ENCODE assay signal across 19 cellular contexts in genomic region chr9:37297592-37297991, GRCh38.
DNase-seq lines count a peak whose midpoint lies in the region; ATAC-seq and TF ChIP-seq lines count a peak whose summit lies in the region.
"Had no signal": no experiment of that assay in that cellular context is flagged by ENCODE, and none has a peak within 500 bp of the region (broad histone marks: within the 10 kb centered on the region; RNA-seq: fewer than 3 reads in every experiment).

No MANE protein-coding gene starts in this region.

- intact Hi-C loops in activated B cell treated with CpG ODN at 0.5 μM for 24 hours (cut with micrococcal nuclease) (no loop called here), sigmoid colon (cut with DNase I) (no loop called here)

- CTCF ChIA-PET in activated B cell treated with CpG ODN at 0.5 μM for 24 hours (lab: Charles Lee): interaction anchor here (0.8 to 1.4 kb wide), 5 partner anchors 11 to 265 kb away, joined by 3 to 4 read pairs (median 3); no protein-coding TSS in a partner anchor

- POLR2A ChIA-PET in activated B cell treated with CpG ODN at 0.5 μM for 24 hours (lab: Charles Lee): interaction anchor here (0.6 to 2.4 kb wide), 12 partner anchors 12 to 266 kb away, joined by 3 to 9 read pairs (median 4); partner anchors contain the start of gene ZCCHC7

- H3K9me3 ChIP-seq in DOHH2 (ENCODE audit: control insufficient read depth, insufficient read depth, low read length): no peaks in the 10 kb centered on the region
- no peaks in the 10 kb centered on the region for H3K9me3 ChIP-seq in suprapubic skin
- no peaks in the 10 kb centered on the region for H3K9me3 ChIP-seq in sigmoid colon
- H3K9me3 ChIP-seq: Peyer's patch had no signal

- peaks cover 97% of the 10 kb centered on the region for H3K4me1 Mint-ChIP-seq in activated B cell treated with CpG ODN at 0.5 μM for 24 hours
- H3K4me1 Mint-ChIP-seq in stimulated activated naive B cell treated with anti-CD40 and anti-IgM and Interleukin-4, amounts not matched to agents 10 μg/mL and 1 μg/mL and 100 μg/mL, for 72 hours: peaks cover 55 to 93% of the 10 kb centered on the region in 2 donors

- peaks cover 20% of the 10 kb centered on the region for H3K36me3 Mint-ChIP-seq in activated B cell treated with CpG ODN at 0.5 μM for 24 hours (ENCODE audit: low read depth)
- H3K36me3 Mint-ChIP-seq in stimulated activated naive B cell treated with anti-CD40 and anti-IgM and Interleukin-4, amounts not matched to agents 10 μg/mL and 1 μg/mL and 100 μg/mL, for 72 hours: peaks cover 23 to 43% of the 10 kb centered on the region in 2 donors

- H3K9me3 Mint-ChIP-seq in activated B cell treated with CpG ODN at 0.5 μM for 24 hours: peaks cover 2% of the 10 kb centered on the region
- no peaks in the 10 kb centered on the region for H3K9me3 Mint-ChIP-seq in stimulated activated naive B cell treated with anti-CD40 and anti-IgM and Interleukin-4, amounts not matched to agents 10 μg/mL and 1 μg/mL and 100 μg/mL, for 72 hours

- TF ChIP-seq CTCF in DOHH2 (IDR thresholded peaks at IDR 0.05; ENCODE audit: low read depth, low read length, poor library complexity, severe bottlenecking) (no peak), activated B cell treated with CpG ODN at 0.5 μM for 24 hours (IDR thresholded peaks at IDR 0.05) (no peak), suprapubic skin (IDR thresholded peaks at IDR 0.05) (no peak), sigmoid colon (IDR thresholded peaks at IDR 0.05) (no peak)

- H3K4me1 ChIP-seq in DOHH2 (ENCODE audit: control insufficient read depth, low read length) (peaks cover 99% of the 10 kb centered on the region), suprapubic skin (peaks cover 22% of the 10 kb centered on the region), sigmoid colon (peaks cover 0 to 18% (median 0%) of the 10 kb centered on the region in 4 donors)

- peak overlapping the region; percentile 99 for H3K27ac ChIP-seq in DOHH2 (ENCODE audit: low read depth, low read length)
- no peak overlapping the region for H3K27ac ChIP-seq in suprapubic skin
- no peak overlapping the region for H3K27ac ChIP-seq in sigmoid colon
- H3K27ac ChIP-seq: HL-60, Peyer's patch, SK-N-MC had no signal

- peak overlapping the region; percentile 96 for H3K27ac Mint-ChIP-seq in activated B cell treated with CpG ODN at 0.5 μM for 24 hours
- H3K27ac Mint-ChIP-seq in stimulated activated naive B cell treated with anti-CD40 and anti-IgM and Interleukin-4, amounts not matched to agents 10 μg/mL and 1 μg/mL and 100 μg/mL, for 72 hours: peak overlapping the region; percentile 89

- no peaks in the 10 kb centered on the region for H3K9me2 ChIP-seq in DOHH2 (replicated peaks; ENCODE audit: control insufficient read depth, low read length)

- H3K36me3 ChIP-seq in DOHH2 (ENCODE audit: control insufficient read depth, low read length): peaks cover 59% of the 10 kb centered on the region
- no peaks in the 10 kb centered on the region for H3K36me3 ChIP-seq in suprapubic skin
- no peaks in the 10 kb centered on the region for H3K36me3 ChIP-seq in sigmoid colon
- H3K36me3 ChIP-seq: Peyer's patch had no signal

- TF ChIP-seq EP300 in suprapubic skin (IDR thresholded peaks at IDR 0.05) (no peak), sigmoid colon (IDR thresholded peaks at IDR 0.05) (no peak)

- peak overlapping the region; percentile 29 for H3K4me3 Mint-ChIP-seq in activated B cell treated with CpG ODN at 0.5 μM for 24 hours
- H3K4me3 Mint-ChIP-seq in stimulated activated naive B cell treated with anti-CD40 and anti-IgM and Interleukin-4, amounts not matched to agents 10 μg/mL and 1 μg/mL and 100 μg/mL, for 72 hours: no peak overlapping the region

- H4K20me1 ChIP-seq in DOHH2 (ENCODE audit: control insufficient read depth, insufficient read depth, low read depth, low read length): no peaks in the 10 kb centered on the region

- no peaks in the 10 kb centered on the region for H3K27me3 ChIP-seq in DOHH2 (ENCODE audit: control insufficient read depth, low read length)
- H3K27me3 ChIP-seq in suprapubic skin: no peaks in the 10 kb centered on the region
- no peaks in the 10 kb centered on the region for H3K27me3 ChIP-seq in sigmoid colon
- H3K27me3 ChIP-seq: Peyer's patch had no signal

- peak; percentile 48 for DNase-seq in NAMALWA (ENCODE audit: low spot score)
- DNase-seq in activated B cell treated with CpG ODN at 0.5 μM for 24 hours: no peak
- no peak for DNase-seq in stimulated activated naive B cell treated with anti-CD40 and anti-IgM and Interleukin-4, amounts not matched to agents 10 μg/mL and 1 μg/mL and 100 μg/mL, for 72 hours
- DNase-seq in suprapubic skin (ENCODE audit: low spot score in 2 of 2): no peak
- DNase-seq in sigmoid colon: no peak
- no peak for DNase-seq in mesenteric fat pad (ENCODE audit: low spot score)
- DNase-seq: DMS153, DND-41, Kasumi-1, MV-4-11, NCI-H2029, NCI-H446, NCI-H526 treated with DMSO at 0.1 percent for 48 hours, OCI-M1, Peyer's patch, SIG-M5 had no signal

- 88% methylated on average over 3 of the region's 3 CpGs for WGBS in suprapubic skin
- 77 to 80% methylated on average over 3 of the region's 3 CpGs for WGBS in sigmoid colon, 2 donors

- H3F3A ChIP-seq in DOHH2 (ENCODE audit: control insufficient read depth, insufficient read depth): peaks cover 66% of the 10 kb centered on the region

- no peaks in the 10 kb centered on the region for H3K27me3 Mint-ChIP-seq in activated B cell treated with CpG ODN at 0.5 μM for 24 hours
- H3K27me3 Mint-ChIP-seq in stimulated activated naive B cell treated with anti-CD40 and anti-IgM and Interleukin-4, amounts not matched to agents 10 μg/mL and 1 μg/mL and 100 μg/mL, for 72 hours: no peaks in the 10 kb centered on the region

- H3K4me2 ChIP-seq in DOHH2 (ENCODE audit: low read length): peak overlapping the region; percentile 83

- no peak for ATAC-seq in activated B cell treated with CpG ODN at 0.5 μM for 24 hours (ENCODE audit: low read depth)
- no peak for ATAC-seq in stimulated activated naive B cell treated with anti-CD40 and anti-IgM and Interleukin-4, amounts not matched to agents 10 μg/mL and 1 μg/mL and 100 μg/mL, for 72 hours (replicated peaks)

- H3K4me3 ChIP-seq in DOHH2 (ENCODE audit: low read length): peak overlapping the region; percentile 58
- H3K4me3 ChIP-seq in suprapubic skin: no peak overlapping the region
- H3K4me3 ChIP-seq in sigmoid colon: no peak overlapping the region
- H3K4me3 ChIP-seq: Peyer's patch, SK-N-MC had no signal

- TF ChIP-seq POLR2A in suprapubic skin (IDR thresholded peaks at IDR 0.05): no peak
- TF ChIP-seq POLR2A in sigmoid colon (IDR thresholded peaks at IDR 0.05): no peak

- H3K79me2 ChIP-seq in DOHH2 (ENCODE audit: control insufficient read depth, low read length): peaks cover 79% of the 10 kb centered on the region
